Comparison of ENCODE assay signal across 13 cellular contexts in the genomic region with DNA sequence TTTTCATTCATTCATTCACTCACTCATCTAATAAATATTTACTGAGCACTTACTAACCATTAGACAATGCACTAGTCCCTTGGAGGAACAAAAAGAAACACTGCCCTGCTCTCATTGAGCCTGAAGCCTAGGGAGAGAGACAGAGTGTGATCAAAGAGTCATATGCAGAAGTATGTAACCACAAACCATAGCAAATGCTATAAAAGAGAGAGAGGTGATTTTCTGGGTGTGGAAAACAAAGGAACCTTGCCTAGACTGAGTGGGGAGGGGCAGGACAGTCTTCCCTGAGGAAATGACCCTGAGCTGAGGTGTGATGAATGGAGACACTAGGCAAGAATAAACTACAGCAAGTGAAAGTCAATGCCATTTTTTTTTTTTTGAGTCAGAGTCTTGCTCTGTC. TPM values are rescaled to one million over a fixed set of nuclear protein-coding genes. Genes with fewer than 3 reads are reported as not detected.
DNase-seq lines count a peak whose midpoint lies in the region; ATAC-seq and TF ChIP-seq lines count a peak whose summit lies in the region.
"Had no signal": no experiment of that assay in that cellular context is flagged by ENCODE, and none has a peak within 500 bp of the region (broad histone marks: within the 10 kb centered on the region; RNA-seq: fewer than 3 reads in every experiment).

No MANE protein-coding gene starts in this region.

- H3K4me3 ChIP-seq in ACC112 (ENCODE audit: low read depth, low read length) (no peak overlapping the region), SJCRH30 (no peak overlapping the region)
- H3K4me3 ChIP-seq: BLaER1 treated with 17β-estradiol and CSF1 and Interleukin-3, amounts not matched to agents 10 nM and 100 nM; lung had no signal

- no peaks in the 10 kb centered on the region for H3K79me2 ChIP-seq in ACC112 (ENCODE audit: control insufficient read depth, insufficient read depth, low read length, unreplicated experiment)

- no peaks in the 10 kb centered on the region for H3K36me3 Mint-ChIP-seq in nephron progenitor cell (ENCODE audit: low read depth)
- H3K36me3 Mint-ChIP-seq in natural killer cell treated with Interleukin-12 subunit alpha and Interleukin-12 subunit beta and Interleukin-15 and Interleukin-18, amount 100 ng/mL, for 72 hours: no peaks in the 10 kb centered on the region
- H3K36me3 Mint-ChIP-seq: WTC11 had no signal

- no peaks in the 10 kb centered on the region for H3K9me3 Mint-ChIP-seq in nephron progenitor cell
- no peaks in the 10 kb centered on the region for H3K9me3 Mint-ChIP-seq in natural killer cell treated with Interleukin-12 subunit alpha and Interleukin-12 subunit beta and Interleukin-15 and Interleukin-18, amount 100 ng/mL, for 72 hours
- H3K9me3 Mint-ChIP-seq: WTC11 had no signal

- peaks cover 2% of the 10 kb centered on the region for H3K27me3 Mint-ChIP-seq in nephron progenitor cell (ENCODE audit: low read depth, poor library complexity)
- H3K27me3 Mint-ChIP-seq in natural killer cell treated with Interleukin-12 subunit alpha and Interleukin-12 subunit beta and Interleukin-15 and Interleukin-18, amount 100 ng/mL, for 72 hours: peaks cover 44 to 53% of the 10 kb centered on the region in 2 donors

- peaks cover 69% of the 10 kb centered on the region for H3K4me1 Mint-ChIP-seq in nephron progenitor cell
- peaks cover 0 to 2% of the 10 kb centered on the region in 2 donors for H3K4me1 Mint-ChIP-seq in natural killer cell treated with Interleukin-12 subunit alpha and Interleukin-12 subunit beta and Interleukin-15 and Interleukin-18, amount 100 ng/mL, for 72 hours (ENCODE audit: low read depth in 2 of 2)

- no peaks in the 10 kb centered on the region for H3K9me3 ChIP-seq in SJCRH30 (replicated peaks)
- H3K9me3 ChIP-seq: BLaER1 treated with 17β-estradiol and CSF1 and Interleukin-3, amounts not matched to agents 10 nM and 100 nM had no signal

- peak overlapping the region; percentile 1 for H2AFZ ChIP-seq in ACC112 (ENCODE audit: low read length, unreplicated experiment)

- no peaks in the 10 kb centered on the region for H3K27me3 ChIP-seq in ACC112 (ENCODE audit: insufficient read depth, low read length)
- H3K27me3 ChIP-seq in SJCRH30: peaks cover 7% of the 10 kb centered on the region; the same call in 1 of the 2 replicates
- H3K27me3 ChIP-seq: BLaER1 treated with 17β-estradiol and CSF1 and Interleukin-3, amounts not matched to agents 10 nM and 100 nM had no signal

- H3K27ac Mint-ChIP-seq in nephron progenitor cell: no peak overlapping the region
- no peak overlapping the region for H3K27ac Mint-ChIP-seq in natural killer cell treated with Interleukin-12 subunit alpha and Interleukin-12 subunit beta and Interleukin-15 and Interleukin-18, amount 100 ng/mL, for 72 hours
- H3K27ac Mint-ChIP-seq: WTC11 had no signal

- peaks cover 83% of the 10 kb centered on the region for H3K4me1 ChIP-seq in ACC112 (ENCODE audit: control insufficient read depth, insufficient read depth, low read length, unreplicated experiment)
- peaks cover 16% of the 10 kb centered on the region for H3K4me1 ChIP-seq in SJCRH30

- no peak overlapping the region for H3K4me3 Mint-ChIP-seq in nephron progenitor cell
- H3K4me3 Mint-ChIP-seq in natural killer cell treated with Interleukin-12 subunit alpha and Interleukin-12 subunit beta and Interleukin-15 and Interleukin-18, amount 100 ng/mL, for 72 hours: no peak overlapping the region
- H3K4me3 Mint-ChIP-seq: WTC11 had no signal

- H3K36me3 ChIP-seq in ACC112 (ENCODE audit: insufficient read depth, low read length): no peaks in the 10 kb centered on the region
- H3K36me3 ChIP-seq in SJCRH30: no peaks in the 10 kb centered on the region
- H3K36me3 ChIP-seq: BLaER1 treated with 17β-estradiol and CSF1 and Interleukin-3, amounts not matched to agents 10 nM and 100 nM had no signal

- TF ChIP-seq CTCF in nephron progenitor cell (IDR thresholded peaks at IDR 0.05): no peak

- DNase-seq in SJCRH30 (peak; percentile 50 to 65), glomerular visceral epithelial cell (ENCODE audit: extremely low spot score) (peak; percentile 95), nephron progenitor cell (no peak), ureter (ENCODE audit: low spot score) (no peak)
- DNase-seq in natural killer cell treated with Interleukin-12 subunit alpha and Interleukin-12 subunit beta and Interleukin-15 and Interleukin-18, amount 100 ng/mL, for 72 hours (ENCODE audit: low spot score): no peak
- DNase-seq: H7; stimulated activated naive CD4-positive, alpha-beta T cell treated with Interleukin-2 at 50 U/mL for 16 hours had no signal

- ATAC-seq in HG02610 (IDR thresholded peaks at IDR 0.05; ENCODE audit: unreplicated experiment) (peak; percentile 66), HG03432 (IDR thresholded peaks at IDR 0.05; ENCODE audit: unreplicated experiment) (no peak)
- ATAC-seq in natural killer cell treated with Interleukin-12 subunit alpha and Interleukin-12 subunit beta and Interleukin-15 and Interleukin-18, amount 100 ng/mL, for 72 hours: no peak
- ATAC-seq: WTC11 had no signal

- H3K27ac ChIP-seq in ACC112 (ENCODE audit: low read depth, low read length) (peak overlapping the region; percentile 72), SJCRH30 (no peak overlapping the region)
- H3K27ac ChIP-seq: BLaER1 treated with 17β-estradiol and CSF1 and Interleukin-3, amounts not matched to agents 10 nM and 100 nM had no signal

RNA-seq across cellular contexts. Expression of gene ADRA1B, which starts 10.8 kb away (rescaled TPM):
- not detected in 2 replicates for total RNA-seq in SJCRH30 (2014; rRNA removed; shearing (Covaris generic))
- not detected for total RNA-seq in natural killer cell treated with Interleukin-12 subunit alpha and Interleukin-12 subunit beta and Interleukin-15 and Interleukin-18, amount 100 ng/mL, for 72 hours
- 0.23 TPM for total RNA-seq in ureter

Comparison
In these comparisons a context has a peak if more than half of its experiments do, and no peak if none do; other contexts are left out.
1. DNase-seq: peak in SJCRH30 (2 of 2) and glomerular visceral epithelial cell (single experiment); none in nephron progenitor cell (single experiment), natural killer cell treated with Interleukin-12 subunit alpha and Interleukin-12 subunit beta and Interleukin-15 and Interleukin-18, amount 100 ng/mL, for 72 hours (single experiment) and ureter (single experiment).